Comparison of ENCODE assay signal across 18 cellular contexts in the genomic region with DNA sequence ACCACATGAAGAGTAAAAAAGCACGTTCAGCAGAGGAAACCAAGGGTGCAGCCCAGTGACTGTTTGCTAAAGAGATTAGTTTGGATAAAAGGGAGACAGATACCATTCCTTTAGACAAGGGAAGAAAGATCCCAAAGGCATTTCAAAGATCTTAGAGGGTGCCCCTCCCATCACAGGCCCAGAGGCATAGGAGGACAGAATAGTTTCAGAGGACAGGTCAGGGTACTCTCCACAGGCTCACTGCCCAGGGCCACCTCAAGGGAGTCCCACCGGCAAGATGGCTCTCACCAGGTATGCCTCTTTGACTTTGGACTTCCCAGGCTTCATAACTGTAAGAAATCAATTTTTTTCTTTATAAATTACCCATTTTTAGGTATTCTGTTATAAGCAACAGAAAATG.
"Had no signal": no experiment of that assay in that cellular context is flagged by ENCODE, and none has a peak within 500 bp of the region (broad histone marks: within the 10 kb centered on the region; RNA-seq: fewer than 3 reads in every experiment).

No MANE protein-coding gene starts in this region.

- H3K4me1 ChIP-seq: uterus had no signal

- H3K27ac Mint-ChIP-seq: natural killer cell had no signal

- ATAC-seq: esophagus mucosa; heart right ventricle; natural killer cell; stimulated activated naive CD8-positive, alpha-beta T cell treated with anti-CD3 and anti-CD28 coated beads, Interleukin-15, Interleukin-2, amounts not matched to agents 100 U/mL and 50 U/mL, for 24 hours had no signal

- H3K36me3 ChIP-seq: heart right ventricle, ovary, right atrium auricular region, sigmoid colon, tibial artery, upper lobe of left lung, uterus had no signal

- H3K4me3 Mint-ChIP-seq: natural killer cell, neural crest cell had no signal

- H3K4me3 ChIP-seq: coronary artery, dorsolateral prefrontal cortex, heart right ventricle, ovary, right atrium auricular region, sigmoid colon, skin epidermis, tibial artery, upper lobe of left lung, uterus had no signal

- DNase-seq: dorsolateral prefrontal cortex; effector CD8-positive, alpha-beta T cell; heart right ventricle; kidney glomerular epithelial cell; natural killer cell; nucleus accumbens; ovary; sigmoid colon; stimulated activated CD4-positive, alpha-beta T cell treated with anti-CD3 and anti-CD28 coated beads, Interleukin-12 subunit alpha, Interleukin-12 subunit beta, amount 100 ng/mL, for 4 hours; stimulated activated naive CD8-positive, alpha-beta T cell treated with anti-CD3 and anti-CD28 coated beads, Interleukin-15, Interleukin-2, amounts not matched to agents 100 U/mL and 50 U/mL, for 24 hours; tibial artery; upper lobe of left lung; uterus had no signal

- H3K9me3 ChIP-seq: heart right ventricle, ovary, right atrium auricular region, sigmoid colon, tibial artery, upper lobe of left lung, uterus had no signal

- H3K9me3 Mint-ChIP-seq: natural killer cell had no signal

- H3K27me3 ChIP-seq: dorsolateral prefrontal cortex, heart right ventricle, ovary, right atrium auricular region, sigmoid colon, tibial artery, upper lobe of left lung, uterus had no signal

- H3K36me3 Mint-ChIP-seq: natural killer cell had no signal

- H3K27ac ChIP-seq: coronary artery, ovary, right atrium auricular region, sigmoid colon, tibial artery, uterus had no signal
